7 cellular contexts compared by ENCODE assay signal in genomic region chr10:14839305-14839695, GRCh38. TPM values are rescaled to one million over a fixed set of nuclear protein-coding genes. Genes with fewer than 3 reads are reported as not detected.
DNase-seq lines count a peak whose midpoint lies in the region; TF ChIP-seq lines count a peak whose summit lies in the region.

No MANE protein-coding gene starts in this region.

- in situ Hi-C loops in HAP-1 (cut with MboI; ENCODE audit: low sequenced_read_pairs): no loop called here

- TF ChIP-seq CTCF in fibroblast of pulmonary artery (IDR thresholded peaks at IDR 0.05; ENCODE audit: low read length, missing control alignments): no peak

- DNase-seq in HAP-1 (ENCODE audit: low spot score in 2 of 2) (peak in 1 of 2 experiments; percentile 33), SK-N-MC (ENCODE audit: low read depth, low spot score) (no peak), fibroblast of pulmonary artery (ENCODE audit: low read depth) (peak; percentile 11), renal cortical epithelial cell (ENCODE audit: low read depth) (peak; percentile 3), NOMO-1 treated with DMSO at 0.1 percent for 48 hours (lab: John Stamatoyannopoulos, UW; ENCODE audit: unreplicated experiment) (no peak), germinal center (ENCODE audit: low spot score) (no peak), cerebellar cortex (ENCODE audit: low spot score) (no peak)

- H3K9me3 ChIP-seq in HAP-1 (no peaks in the 10 kb centered on the region), SK-N-MC (ENCODE audit: low read depth, low read length) (no peaks in the 10 kb centered on the region)

- H3K27me3 ChIP-seq in HAP-1 (ENCODE audit: low read depth): no peaks in the 10 kb centered on the region

- H3K27ac ChIP-seq in SK-N-MC: no peak overlapping the region

- peaks cover 11% of the 10 kb centered on the region for H3K4me1 ChIP-seq in HAP-1

- H3K36me3 ChIP-seq in HAP-1 (replicated peaks) (peaks cover 48% of the 10 kb centered on the region), SK-N-MC (ENCODE audit: insufficient read depth, low read length) (peaks cover 31% of the 10 kb centered on the region)

- H3K4me3 ChIP-seq in HAP-1: peak overlapping the region; percentile 98
- H3K4me3 ChIP-seq in SK-N-MC: peak overlapping the region; percentile 83
- peak overlapping the region; percentile 95 for H3K4me3 ChIP-seq in fibroblast of pulmonary artery (replicated peaks; ENCODE audit: low read depth, low read length)

- H3K9ac ChIP-seq in SK-N-MC (ENCODE audit: insufficient read length): peak overlapping the region; percentile 85

RNA-seq across cellular contexts. Expression of gene HSPA14, which starts 1.2 kb away (rescaled TPM):
- 9.5 and 13.7 TPM in 2 replicates for total RNA-seq in renal cortical epithelial cell

RNA-seq across cellular contexts. Expression of gene MSANTD7, which starts 1.2 kb away (rescaled TPM):
- total RNA-seq in renal cortical epithelial cell: 17.6 and 20.7 TPM in 2 replicates

RNA-seq across cellular contexts. Expression of gene CDNF, which starts 1.5 kb away (rescaled TPM):
- total RNA-seq in renal cortical epithelial cell: 0.55 TPM in 1 of 2 replicates, not detected in the other

RNA-seq across cellular contexts. Expression of gene SUV39H2, which starts 39.4 kb away (rescaled TPM):
- total RNA-seq in renal cortical epithelial cell: 11.6 and 21.0 TPM in 2 replicates

Comparison
In these comparisons a context has a peak if more than half of its experiments do, and no peak if none do; other contexts are left out.
1. DNase-seq: peak in fibroblast of pulmonary artery (single experiment) and renal cortical epithelial cell (single experiment); none in SK-N-MC (single experiment), NOMO-1 treated with DMSO at 0.1 percent for 48 hours (single experiment), germinal center (single experiment) and cerebellar cortex (single experiment).
2. Peak in every context shown above with its lines, with median percentiles within 50 percentile points of each other: H3K4me3 ChIP-seq.